Comparison of ENCODE assay signal across 7 cellular contexts in genomic region chr11:94545641-94546470, GRCh38. TPM values are rescaled to one million over a fixed set of nuclear protein-coding genes. Genes with fewer than 3 reads are reported as not detected.
DNase-seq lines count a peak whose midpoint lies in the region; ATAC-seq and TF ChIP-seq lines count a peak whose summit lies in the region.
"Had no signal": no experiment of that assay in that cellular context is flagged by ENCODE, and none has a peak within 500 bp of the region (broad histone marks: within the 10 kb centered on the region; RNA-seq: fewer than 3 reads in every experiment).

No MANE protein-coding gene starts in this region.

- H4K91ac ChIP-seq in IMR-90 (ENCODE audit: insufficient read depth, low read depth, low read length), result no peak overlapping the region

- CTCF ChIA-PET in IMR-90 (lab: Yijun Ruan, JAX), result no interaction called here

- H2AK5ac ChIP-seq in IMR-90 (ENCODE audit: low read depth, low read length), result peak overlapping the region; percentile 63; the same call in 1 of the 2 replicates

- H3K4me3 Mint-ChIP-seq in progenitor cell of endocrine pancreas (ENCODE audit: low read depth), result peak overlapping the region; percentile 70

- no peaks in the 10 kb centered on the region for H3K9me3 Mint-ChIP-seq in progenitor cell of endocrine pancreas (ENCODE audit: low read depth)

- no peak overlapping the region for H3K27ac ChIP-seq in IMR-90 (ENCODE audit: insufficient read depth, low read length)
- no peak overlapping the region for H3K27ac ChIP-seq in breast epithelium

- H4K8ac ChIP-seq in IMR-90 (ENCODE audit: low read depth in 2 of 2, low read length in 2 of 2), result no peak overlapping the region

- H3K4me3 ChIP-seq in IMR-90 (ENCODE audit: insufficient read depth, low read depth, low read length) (no peak overlapping the region), breast epithelium (peak overlapping the region; percentile 76 to 82 (median 77))

- H3K9me3 ChIP-seq in IMR-90 (ENCODE audit: control insufficient read depth, insufficient read depth, low read length) (no peaks in the 10 kb centered on the region), breast epithelium (no peaks in the 10 kb centered on the region)

- no peak overlapping the region for H2BK15ac ChIP-seq in IMR-90 (ENCODE audit: low read depth, low read length)

- no peak overlapping the region for H3K18ac ChIP-seq in IMR-90 (ENCODE audit: low read depth, low read length)

- no peak overlapping the region for H2BK20ac ChIP-seq in IMR-90 (ENCODE audit: low read depth, low read length)

- no peak overlapping the region for H4K5ac ChIP-seq in IMR-90 (ENCODE audit: low read depth, low read length)

- H3K9me1 ChIP-seq in IMR-90 (ENCODE audit: insufficient read depth, low read length), result peaks cover 8% of the 10 kb centered on the region

- peak overlapping the region; percentile 77 for H3K27ac Mint-ChIP-seq in progenitor cell of endocrine pancreas

- no peak overlapping the region for H3K56ac ChIP-seq in IMR-90 (ENCODE audit: extremely low read depth, insufficient read depth, low read length)

- H3K4me1 ChIP-seq in IMR-90 (ENCODE audit: control insufficient read depth, insufficient read depth, low read length), result peaks cover 6% of the 10 kb centered on the region
- H3K4me1 ChIP-seq in breast epithelium, result no peaks in the 10 kb centered on the region

- no peaks in the 10 kb centered on the region for H3K36me3 Mint-ChIP-seq in progenitor cell of endocrine pancreas (ENCODE audit: insufficient read depth)

- DNase-seq in IMR-90, result no peak
- no peak for DNase-seq in breast epithelium (ENCODE audit: low spot score in 2 of 2)
- DNase-seq in progenitor cell of endocrine pancreas (ENCODE audit: low spot score, unreplicated experiment), result no peak
- no peak for DNase-seq in epidermal melanocyte (ENCODE audit: insufficient read length, low spot score)
- no peak for DNase-seq in NCI-H146 (lab: John Stamatoyannopoulos, UW)
- DNase-seq: amniotic stem cell had no signal

- H4K20me1 ChIP-seq in IMR-90 (ENCODE audit: insufficient read depth, low read length), result peaks cover 10% of the 10 kb centered on the region; the same call in 1 of the 2 replicates

- dilution Hi-C loops in IMR-90 (cut with HindIII; ENCODE audit: low sequenced_read_pairs, unreplicated experiment), result no loop called here

- H2BK5ac ChIP-seq in IMR-90 (ENCODE audit: low read depth, low read length, poor library complexity, severe bottlenecking), result no peak overlapping the region

- no peak for TF ChIP-seq RAD21 in IMR-90 (IDR thresholded peaks at IDR 0.05; ENCODE audit: low read length)

- H3K4me1 Mint-ChIP-seq in progenitor cell of endocrine pancreas (ENCODE audit: low read depth), result peaks cover 28% of the 10 kb centered on the region

- peaks cover 35% of the 10 kb centered on the region for H3K27me3 Mint-ChIP-seq in progenitor cell of endocrine pancreas

- H3K9ac ChIP-seq in IMR-90 (ENCODE audit: low read depth, low read length), result no peak overlapping the region

- H2BK120ac ChIP-seq in IMR-90 (ENCODE audit: low read depth, low read length), result no peak overlapping the region

- peak overlapping the region; percentile 98 for H2AFZ ChIP-seq in IMR-90 (replicated peaks; ENCODE audit: low read length, poor library complexity)

- H3K14ac ChIP-seq in IMR-90 (replicated peaks; ENCODE audit: low read depth, low read length), result no peak overlapping the region

- no peaks in the 10 kb centered on the region for H3K27me3 ChIP-seq in IMR-90 (ENCODE audit: control insufficient read depth, insufficient read depth, low read length)
- no peaks in the 10 kb centered on the region for H3K27me3 ChIP-seq in breast epithelium

- no peak for ATAC-seq in IMR-90 (ENCODE audit: low read depth)
- ATAC-seq in GM21723 (IDR thresholded peaks at IDR 0.05; ENCODE audit: unreplicated experiment), result no peak

- TF ChIP-seq CTCF in IMR-90 (conservative IDR thresholded peaks at IDR 0.05; ENCODE audit: low read depth, low read length), result no peak
- no peak for TF ChIP-seq CTCF in breast epithelium (IDR thresholded peaks at IDR 0.05)
- TF ChIP-seq CTCF in progenitor cell of endocrine pancreas (IDR thresholded peaks at IDR 0.05; ENCODE audit: unreplicated experiment), result no peak

- POLR2A ChIA-PET in IMR-90 (lab: Charles Lee; ENCODE audit: unreplicated experiment), result no interaction called here

- H3K4ac ChIP-seq in IMR-90 (ENCODE audit: low read depth, low read length), result peak overlapping the region; percentile 27; the same call in 1 of the 2 replicates

- BruUV-seq in IMR-90 (replicated peaks; lab: Mats Ljungman, UMichigan), result no TSS peak

- intact Hi-C loops in IMR-90 (cut with micrococcal nuclease) (no loop called here), breast epithelium (cut with DNase I; ENCODE audit: low total_unique reads) (no loop called here)

- H3K79me1 ChIP-seq in IMR-90 (ENCODE audit: low read depth in 1 of 2, low read length in 2 of 2), result peaks cover 12 to 39% of the 10 kb centered on the region in 2 experiments

- H2AK9ac ChIP-seq in IMR-90 (replicated peaks; ENCODE audit: low read depth, low read length, poor library complexity), result peak overlapping the region; percentile 69

- H3K36me3 ChIP-seq in IMR-90 (ENCODE audit: control insufficient read depth, insufficient read depth, low read length), result peaks cover 2% of the 10 kb centered on the region; the same call in 1 of the 2 replicates
- no peaks in the 10 kb centered on the region for H3K36me3 ChIP-seq in breast epithelium

- in situ Hi-C loops in IMR-90 (cut with MboI; ENCODE audit: low sequenced_read_pairs), result no loop called here

- H3K4me2 ChIP-seq in IMR-90 (ENCODE audit: low read depth, low read length), result peak overlapping the region; percentile 50

- peak overlapping the region; percentile 29 for H3K23ac ChIP-seq in IMR-90 (ENCODE audit: low read depth, low read length)

- no peak for TF ChIP-seq POLR2A in IMR-90 (IDR thresholded peaks at IDR 0.05; ENCODE audit: low read depth, low read length)
- no peak for TF ChIP-seq POLR2A in breast epithelium (IDR thresholded peaks at IDR 0.05)

- no CpG with 5 or more reads among the region's 19 CpGs for WGBS in IMR-90 (ENCODE audit: extremely low coverage in 2 of 2, insufficient read length in 1 of 2), 2 experiments

TF ChIP-seq in IMR-90, 13 proteins besides CTCF, POLR2A, EP300 and RAD21 (continues in another document):
- no peak for TF ChIP-seq ELK1 (IDR thresholded peaks at IDR 0.05; ENCODE audit: borderline replicate concordance, low read depth, low read length)
- TF ChIP-seq USF2 (IDR thresholded peaks at IDR 0.05; ENCODE audit: low read depth, low read length), result no peak
- TF ChIP-seq MAZ (IDR thresholded peaks at IDR 0.05; ENCODE audit: borderline replicate concordance, low read depth, low read length), result no peak
- no peak for TF ChIP-seq CHD1 (IDR thresholded peaks at IDR 0.05; ENCODE audit: low read depth, low read length)
- TF ChIP-seq NFE2L2 (IDR thresholded peaks at IDR 0.05; ENCODE audit: low read depth, low read length), result no peak
- TF ChIP-seq BHLHE40 (IDR thresholded peaks at IDR 0.05; ENCODE audit: low read depth, low read length), result no peak
- no peak for TF ChIP-seq RFX5 (IDR thresholded peaks at IDR 0.05; ENCODE audit: low read depth, low read length)
- TF ChIP-seq CEBPB (IDR thresholded peaks at IDR 0.05; ENCODE audit: low read depth, low read length), result no peak

RNA-seq across cellular contexts. Expression of gene FUT4, which starts 2.1 kb away (rescaled TPM):
- total RNA-seq in IMR-90 (2012; rRNA removed), result 2.2 and 3.1 TPM in 2 replicates
- polyA plus RNA-seq in IMR-90 (2012; rRNA removed), result 2.4 TPM in 2 replicates
- 1.4 and 2.3 TPM in 2 replicates for polyA plus RNA-seq in IMR-90 (2012; cell fraction: cytosol; rRNA removed)
- polyA plus RNA-seq in IMR-90 (2012; cell fraction: nucleus; rRNA removed; ENCODE audit: low replicate concordance), result 1.7 and 1.9 TPM in 2 replicates
- 1 to 10 TPM; 3.9 to 9.4 (median 5.3) TPM for total RNA-seq in breast epithelium
- total RNA-seq in progenitor cell of endocrine pancreas, result 6.6 and 7.1 TPM in 2 replicates

RNA-seq across cellular contexts. Expression of gene PIWIL4, which starts 21.3 kb away (rescaled TPM):
- 0.56 and 0.72 TPM in 2 replicates for total RNA-seq in IMR-90 (2012; rRNA removed)
- polyA plus RNA-seq in IMR-90 (2012; rRNA removed), result 1.1 and 1.3 TPM in 2 replicates
- 0.47 and 0.54 TPM in 2 replicates for polyA plus RNA-seq in IMR-90 (2012; cell fraction: cytosol; rRNA removed)
- polyA plus RNA-seq in IMR-90 (2012; cell fraction: nucleus; rRNA removed; ENCODE audit: low replicate concordance), result 1.4 and 6.3 TPM in 2 replicates
- 1 to 10 TPM; 4.8 to 6.7 (median 5.6) TPM for total RNA-seq in breast epithelium
- total RNA-seq in progenitor cell of endocrine pancreas, result 1.9 and 2.6 TPM in 2 replicates

RNA-seq across cellular contexts. Expression of gene C11orf97, which starts 33.6 kb away (rescaled TPM):
- total RNA-seq in IMR-90 (2012; rRNA removed), result not detected in 2 replicates
- polyA plus RNA-seq in IMR-90 (2012; rRNA removed), result not detected in 2 replicates
- not detected in 2 replicates for polyA plus RNA-seq in IMR-90 (2012; cell fraction: cytosol; rRNA removed)
- polyA plus RNA-seq in IMR-90 (2012; cell fraction: nucleus; rRNA removed; ENCODE audit: low replicate concordance), result not detected in 2 replicates
- not detected for total RNA-seq in breast epithelium
- not detected in 2 replicates for total RNA-seq in progenitor cell of endocrine pancreas

RNA-seq across cellular contexts. Expression of gene ANKRD49, which starts 52.1 kb away (rescaled TPM):
- 10.4 and 15.8 TPM in 2 replicates for total RNA-seq in IMR-90 (2012; rRNA removed)
- 6.5 and 7.2 TPM in 2 replicates for polyA plus RNA-seq in IMR-90 (2012; rRNA removed)
- 1.1 TPM in 2 replicates for polyA plus RNA-seq in IMR-90 (2012; cell fraction: cytosol; rRNA removed)
- 2.7 and 20.9 TPM in 2 replicates for polyA plus RNA-seq in IMR-90 (2012; cell fraction: nucleus; rRNA removed; ENCODE audit: low replicate concordance)
- total RNA-seq in breast epithelium, result 10 to 100 TPM; 18.4 to 23.6 (median 21.3) TPM
- 17.6 and 23.0 TPM in 2 replicates for total RNA-seq in progenitor cell of endocrine pancreas

RNA-seq across cellular contexts. Expression of gene MRE11, which starts 52.2 kb away (rescaled TPM):
- 15.6 and 22.2 TPM in 2 replicates for total RNA-seq in IMR-90 (2012; rRNA removed)
- 7.6 and 9.0 TPM in 2 replicates for polyA plus RNA-seq in IMR-90 (2012; rRNA removed)
- polyA plus RNA-seq in IMR-90 (2012; cell fraction: cytosol; rRNA removed), result 0.40 and 0.92 TPM in 2 replicates
- polyA plus RNA-seq in IMR-90 (2012; cell fraction: nucleus; rRNA removed; ENCODE audit: low replicate concordance), result 2.5 and 23.8 TPM in 2 replicates
- total RNA-seq in breast epithelium, result 10 to 100 TPM; 18.1 to 33.1 (median 22.3) TPM
- total RNA-seq in progenitor cell of endocrine pancreas, result 35.1 and 42.6 TPM in 2 replicates
